In genomic region chr22:35568751-35569725, GRCh38 we compare ENCODE assay signal across 15 cellular contexts. TPM values are rescaled to one million over a fixed set of nuclear protein-coding genes. Genes with fewer than 3 reads are reported as not detected.
A peak's percentile ranks its signal among the peaks of the same experiment; 100 is the strongest.
DNase-seq lines count a peak whose midpoint lies in the region; ATAC-seq and TF ChIP-seq lines count a peak whose summit lies in the region.
"Had no signal": no experiment of that assay in that cellular context is flagged by ENCODE, and none has a peak within 500 bp of the region (broad histone marks: within the 10 kb centered on the region; RNA-seq: fewer than 3 reads in every experiment).

No MANE protein-coding gene starts in this region.

- H3K27ac Mint-ChIP-seq in HFFc6 = peak overlapping the region; percentile 54
- H3K27ac Mint-ChIP-seq in glutamatergic neuron (ENCODE audit: unreplicated experiment) = no peak overlapping the region
- no peak overlapping the region for H3K27ac Mint-ChIP-seq in natural killer cell treated with Interleukin-12 subunit alpha and Interleukin-12 subunit beta and Interleukin-15 and Interleukin-18, amount 100 ng/mL, for 72 hours
- H3K27ac Mint-ChIP-seq: activated naive CD4-positive, alpha-beta T cell treated with anti-CD3 and anti-CD28 coated beads for 36 hours; nephron progenitor cell had no signal

- H3K36me3 Mint-ChIP-seq in HFFc6 (ENCODE audit: low read depth) (no peaks in the 10 kb centered on the region), glutamatergic neuron (ENCODE audit: unreplicated experiment) (no peaks in the 10 kb centered on the region)
- H3K36me3 Mint-ChIP-seq in natural killer cell treated with Interleukin-12 subunit alpha and Interleukin-12 subunit beta and Interleukin-15 and Interleukin-18, amount 100 ng/mL, for 72 hours = no peaks in the 10 kb centered on the region

- no peak for ATAC-seq in natural killer cell treated with Interleukin-12 subunit alpha and Interleukin-12 subunit beta and Interleukin-15 and Interleukin-18, amount 100 ng/mL, for 72 hours
- no peak for ATAC-seq in HG02571 (IDR thresholded peaks at IDR 0.05; ENCODE audit: unreplicated experiment)

- H3K9me3 Mint-ChIP-seq in HFFc6 (no peaks in the 10 kb centered on the region), glutamatergic neuron (ENCODE audit: unreplicated experiment) (peaks cover 3% of the 10 kb centered on the region)
- no peaks in the 10 kb centered on the region for H3K9me3 Mint-ChIP-seq in natural killer cell treated with Interleukin-12 subunit alpha and Interleukin-12 subunit beta and Interleukin-15 and Interleukin-18, amount 100 ng/mL, for 72 hours
- H3K9me3 Mint-ChIP-seq: activated naive CD4-positive, alpha-beta T cell treated with anti-CD3 and anti-CD28 coated beads for 36 hours; nephron progenitor cell had no signal

- no peaks in the 10 kb centered on the region for H3K36me3 ChIP-seq in WERI-Rb-1
- H3K36me3 ChIP-seq: BE2C had no signal

- no peak overlapping the region for H3K4me3 ChIP-seq in WERI-Rb-1 (ENCODE audit: low read depth, low read length)

- peak overlapping the region; percentile 3 for H3K4me3 Mint-ChIP-seq in HFFc6
- H3K4me3 Mint-ChIP-seq in glutamatergic neuron (ENCODE audit: unreplicated experiment) = peak overlapping the region; percentile 18
- no peak overlapping the region for H3K4me3 Mint-ChIP-seq in natural killer cell treated with Interleukin-12 subunit alpha and Interleukin-12 subunit beta and Interleukin-15 and Interleukin-18, amount 100 ng/mL, for 72 hours
- H3K4me3 Mint-ChIP-seq: activated naive CD4-positive, alpha-beta T cell treated with anti-CD3 and anti-CD28 coated beads for 36 hours; nephron progenitor cell had no signal

- DNase-seq in A172 (ENCODE audit: low spot score) = peak; percentile 66
- DNase-seq in HFFc6 = peak; percentile 77
- peak; percentile 79 for DNase-seq in WERI-Rb-1
- DNase-seq in glutamatergic neuron = no peak
- DNase-seq in NCI-H446 (lab: John Stamatoyannopoulos, UW) = no peak
- no peak for DNase-seq in natural killer cell treated with Interleukin-12 subunit alpha and Interleukin-12 subunit beta and Interleukin-15 and Interleukin-18, amount 100 ng/mL, for 72 hours (ENCODE audit: low spot score)
- no peak for DNase-seq in T-helper 9 cell
- DNase-seq: activated CD4-positive, alpha-beta T cell treated with anti-CD3 and anti-CD28 coated beads, Interleukin-2, amount 50 U/mL, for 4 hours; activated naive CD4-positive, alpha-beta T cell treated with anti-CD3 and anti-CD28 coated beads for 36 hours; BE2C; effector memory CD4-positive, alpha-beta T cell; NCI-H526; nephron progenitor cell had no signal

- peaks cover 12% of the 10 kb centered on the region for H3K27me3 ChIP-seq in WERI-Rb-1 (ENCODE audit: insufficient read depth, low read depth, severe bottlenecking)
- H3K27me3 ChIP-seq: BE2C had no signal

- no peaks in the 10 kb centered on the region for H3K9me3 ChIP-seq in WERI-Rb-1 (ENCODE audit: severe bottlenecking)
- H3K9me3 ChIP-seq: BE2C had no signal

- H3K4me1 Mint-ChIP-seq in HFFc6 (ENCODE audit: low read depth) = peaks cover 28% of the 10 kb centered on the region
- H3K4me1 Mint-ChIP-seq in glutamatergic neuron (ENCODE audit: low read depth, unreplicated experiment) = peaks cover 36% of the 10 kb centered on the region
- H3K4me1 Mint-ChIP-seq in natural killer cell treated with Interleukin-12 subunit alpha and Interleukin-12 subunit beta and Interleukin-15 and Interleukin-18, amount 100 ng/mL, for 72 hours (ENCODE audit: low read depth in 2 of 2) = no peaks in the 10 kb centered on the region

- TF ChIP-seq CTCF in HFFc6 (IDR thresholded peaks at IDR 0.05) (no peak), WERI-Rb-1 (IDR thresholded peaks at IDR 0.05; ENCODE audit: low read depth, low read length) (no peak), glutamatergic neuron (IDR thresholded peaks at IDR 0.05; ENCODE audit: partially characterized antibody, unreplicated experiment) (no peak)

- no peak overlapping the region for H3K27ac ChIP-seq in WERI-Rb-1

- H3K27me3 Mint-ChIP-seq in HFFc6 (ENCODE audit: insufficient read depth) (peaks cover 14% of the 10 kb centered on the region), glutamatergic neuron (ENCODE audit: unreplicated experiment) (peaks cover 2% of the 10 kb centered on the region)
- peaks cover 7 to 21% of the 10 kb centered on the region in 2 donors for H3K27me3 Mint-ChIP-seq in natural killer cell treated with Interleukin-12 subunit alpha and Interleukin-12 subunit beta and Interleukin-15 and Interleukin-18, amount 100 ng/mL, for 72 hours

RNA-seq across cellular contexts. Expression of gene RASD2, which starts 28.4 kb away (rescaled TPM):
- total RNA-seq in A172 (2014; rRNA removed; shearing (Covaris generic)) = 0.50 and 0.59 TPM in 2 replicates
- total RNA-seq in HFFc6 (2021; fragmentation: NEBNext Ultra II Directional; extraction: Animal tissue kit (Norgen Biotek cat#: 25700)) = not detected
- total RNA-seq in glutamatergic neuron (ENCODE audit: unreplicated experiment) = 0.20 TPM
- under 1 TPM in 1 of 2 donors, not detected in 1; 0.07 TPM for total RNA-seq in natural killer cell treated with Interleukin-12 subunit alpha and Interleukin-12 subunit beta and Interleukin-15 and Interleukin-18, amount 100 ng/mL, for 72 hours
- total RNA-seq: activated naive CD4-positive, alpha-beta T cell treated with anti-CD3 and anti-CD28 coated beads for 36 hours had no signal

RNA-seq across cellular contexts. Expression of gene MB, which starts 48.1 kb away (rescaled TPM):
- total RNA-seq in A172 (2014; rRNA removed; shearing (Covaris generic)) = 3.9 and 4.5 TPM in 2 replicates
- total RNA-seq in HFFc6 (2021; fragmentation: NEBNext Ultra II Directional; extraction: Animal tissue kit (Norgen Biotek cat#: 25700)) = not detected
- total RNA-seq in glutamatergic neuron (ENCODE audit: unreplicated experiment) = not detected
- not detected for total RNA-seq in natural killer cell treated with Interleukin-12 subunit alpha and Interleukin-12 subunit beta and Interleukin-15 and Interleukin-18, amount 100 ng/mL, for 72 hours
- total RNA-seq: activated naive CD4-positive, alpha-beta T cell treated with anti-CD3 and anti-CD28 coated beads for 36 hours; H4 had no signal

Comparison
In these comparisons a context has a peak if more than half of its experiments do, and no peak if none do; other contexts are left out.
1. DNase-seq: peak in A172 (single experiment), HFFc6 (single experiment) and WERI-Rb-1 (single experiment); none in glutamatergic neuron (single experiment), NCI-H446 (0 of 2), natural killer cell treated with Interleukin-12 subunit alpha and Interleukin-12 subunit beta and Interleukin-15 and Interleukin-18, amount 100 ng/mL, for 72 hours (single experiment) and T-helper 9 cell (single experiment).